26 cellular contexts compared by ENCODE assay signal in genomic region chr19:12687496-12688196, GRCh38. TPM values are rescaled to one million over a fixed set of nuclear protein-coding genes. Genes with fewer than 3 reads are reported as not detected.
"Had no signal": no experiment of that assay in that cellular context is flagged by ENCODE, and none has a peak within 500 bp of the region (broad histone marks: within the 10 kb centered on the region; RNA-seq: fewer than 3 reads in every experiment).

GNG14 (plus strand) TSS chr19:12687998; CDS start chr19:12688049, 51 bp downstream.

- H3K27ac Mint-ChIP-seq: activated CD4-positive, alpha-beta memory T cell treated with anti-CD3 and anti-CD28 coated beads, Interleukin-2, amount 10 ng/mL, durations not matched to agents 7 days and 5 days; activated naive CD4-positive, alpha-beta T cell treated with anti-CD3 and anti-CD28 coated beads for 36 hours; memory B cell; stimulated activated effector memory CD8-positive, alpha-beta T cell treated with anti-CD3 and anti-CD28 coated beads, Interleukin-12 subunit alpha, Interleukin-12 subunit beta, amount 100 ng/mL, for 72 hours; WTC11 had no signal

- H3K27me3 ChIP-seq: ascending aorta, breast epithelium, esophagus squamous epithelium, neutrophil, sigmoid colon, stomach, vagina had no signal

- H3K9me3 ChIP-seq: ascending aorta, breast epithelium, esophagus squamous epithelium, neutrophil, sigmoid colon, stomach, vagina had no signal

- ATAC-seq: activated T-cell treated with anti-CD3 and anti-CD28 coated beads, Interleukin-2, amount 50 U/mL, for 4 hours; naive thymus-derived CD8-positive, alpha-beta T cell; stimulated activated effector memory CD8-positive, alpha-beta T cell treated with anti-CD3 and anti-CD28 coated beads, Interleukin-12 subunit alpha, Interleukin-12 subunit beta, amount 100 ng/mL, for 72 hours; WTC11 had no signal

- H3K4me3 Mint-ChIP-seq: activated CD4-positive, alpha-beta memory T cell treated with anti-CD3 and anti-CD28 coated beads, Interleukin-2, amount 10 ng/mL, durations not matched to agents 7 days and 5 days; activated naive CD4-positive, alpha-beta T cell treated with anti-CD3 and anti-CD28 coated beads for 36 hours; activated T-cell treated with anti-CD3 and anti-CD28 coated beads, Interleukin-2, amount 50 U/mL, for 4 hours; memory B cell; stimulated activated effector memory CD8-positive, alpha-beta T cell treated with anti-CD3 and anti-CD28 coated beads, Interleukin-12 subunit alpha, Interleukin-12 subunit beta, amount 100 ng/mL, for 72 hours; WTC11 had no signal

- H3K9ac ChIP-seq: parathyroid adenoma had no signal

- H3K27me3 Mint-ChIP-seq: activated CD4-positive, alpha-beta memory T cell treated with anti-CD3 and anti-CD28 coated beads, Interleukin-2, amount 10 ng/mL, durations not matched to agents 7 days and 5 days; memory B cell; naive thymus-derived CD8-positive, alpha-beta T cell had no signal

- DNase-seq: activated CD4-positive, alpha-beta memory T cell treated with anti-CD3 and anti-CD28 coated beads, Interleukin-2, amount 10 ng/mL, durations not matched to agents 7 days and 5 days; activated CD4-positive, alpha-beta T cell treated with anti-CD3 and anti-CD28 coated beads for 4 hours; activated CD8-positive, alpha-beta memory T cell treated with anti-CD3 and anti-CD28 coated beads, Interleukin-2, amount 50 U/mL, for 4 hours; activated naive CD4-positive, alpha-beta T cell treated with anti-CD3 and anti-CD28 coated beads for 36 hours; activated T-cell treated with anti-CD3 and anti-CD28 coated beads, Interleukin-2, amount 50 U/mL, for 4 hours; cerebellar nuclear complex; cortex of kidney; effector CD4-positive, alpha-beta T cell; esophagus squamous epithelium; naive thymus-derived CD8-positive, alpha-beta T cell; sigmoid colon; stimulated activated CD4-positive, alpha-beta T cell treated with anti-CD3 and anti-CD28 coated beads, Interleukin-4, amount 100 ng/mL, for 24 hours; stomach; trophoblast cell had no signal

- H3K9me3 Mint-ChIP-seq: activated CD4-positive, alpha-beta memory T cell treated with anti-CD3 and anti-CD28 coated beads, Interleukin-2, amount 10 ng/mL, durations not matched to agents 7 days and 5 days; activated naive CD4-positive, alpha-beta T cell treated with anti-CD3 and anti-CD28 coated beads for 36 hours; activated T-cell treated with anti-CD3 and anti-CD28 coated beads, Interleukin-2, amount 50 U/mL, for 4 hours; memory B cell; stimulated activated effector memory CD8-positive, alpha-beta T cell treated with anti-CD3 and anti-CD28 coated beads, Interleukin-12 subunit alpha, Interleukin-12 subunit beta, amount 100 ng/mL, for 72 hours; WTC11 had no signal

- H3K36me3 ChIP-seq: ascending aorta, breast epithelium, neutrophil, sigmoid colon, vagina had no signal

- H3K4me1 ChIP-seq: ascending aorta, breast epithelium, esophagus squamous epithelium, parathyroid adenoma, sigmoid colon, stomach, vagina had no signal

- H3K4me1 Mint-ChIP-seq: memory B cell; stimulated activated effector memory CD8-positive, alpha-beta T cell treated with anti-CD3 and anti-CD28 coated beads, Interleukin-12 subunit alpha, Interleukin-12 subunit beta, amount 100 ng/mL, for 72 hours; WTC11 had no signal

- H3K4me3 ChIP-seq: ascending aorta, breast epithelium, esophagus squamous epithelium, sigmoid colon, stomach, vagina had no signal

- H3K36me3 Mint-ChIP-seq: memory B cell; naive thymus-derived CD8-positive, alpha-beta T cell; WTC11 had no signal

- H3K27ac ChIP-seq: ascending aorta, breast epithelium, esophagus squamous epithelium, neutrophil, parathyroid adenoma, sigmoid colon, stomach, vagina had no signal

RNA-seq across cellular contexts. Expression of gene GNG14, which starts in this region (rescaled TPM):
- total RNA-seq: activated CD4-positive, alpha-beta memory T cell treated with anti-CD3 and anti-CD28 coated beads, Interleukin-2, amount 10 ng/mL, durations not matched to agents 7 days and 5 days; activated naive CD4-positive, alpha-beta T cell treated with anti-CD3 and anti-CD28 coated beads for 36 hours; activated T-cell treated with anti-CD3 and anti-CD28 coated beads, Interleukin-2, amount 50 U/mL, for 4 hours; ascending aorta; breast epithelium; esophagus squamous epithelium; liver; mucosa of gallbladder; naive thymus-derived CD8-positive, alpha-beta T cell; sigmoid colon; stomach; temporal lobe; vagina; WTC11 had no signal
- polyA plus RNA-seq: adipose tissue; liver; naive thymus-derived CD8-positive, alpha-beta T cell; sigmoid colon; stomach had no signal
